ENCODE assay signal across 17 cellular contexts in genomic region chr2:10873171-10873570, GRCh38. TPM values are rescaled to one million over a fixed set of nuclear protein-coding genes. Genes with fewer than 3 reads are reported as not detected.
"Had no signal": no experiment of that assay in that cellular context is flagged by ENCODE, and none has a peak within 500 bp of the region (broad histone marks: within the 10 kb centered on the region; RNA-seq: fewer than 3 reads in every experiment).

No MANE protein-coding gene starts in this region.

- ATAC-seq: activated CD8-positive, alpha-beta T cell treated with anti-CD3 and anti-CD28 coated beads, Interleukin-2, amount 10 ng/mL, durations not matched to agents 7 days and 5 days; T-helper 17 cell had no signal

- H3K4me2 ChIP-seq: neural progenitor cell had no signal

- H3K27ac Mint-ChIP-seq: activated CD8-positive, alpha-beta T cell treated with anti-CD3 and anti-CD28 coated beads, Interleukin-2, amount 10 ng/mL, durations not matched to agents 7 days and 5 days; neural progenitor cell had no signal

- H3K36me3 ChIP-seq: adrenal gland, neural progenitor cell, tibial artery, vagina had no signal

- H3K36me3 Mint-ChIP-seq: neural progenitor cell had no signal

- H3K4me3 Mint-ChIP-seq: activated CD8-positive, alpha-beta T cell treated with anti-CD3 and anti-CD28 coated beads, Interleukin-2, amount 10 ng/mL, durations not matched to agents 7 days and 5 days; neural progenitor cell; T-helper 17 cell had no signal

- DNase-seq: activated CD4-positive, alpha-beta T cell treated with anti-CD3 and anti-CD28 coated beads for 1 hour; activated CD8-positive, alpha-beta memory T cell treated with anti-CD3 and anti-CD28 coated beads, Interleukin-2, amount 50 U/mL, for 48 hours; activated CD8-positive, alpha-beta T cell treated with anti-CD3 and anti-CD28 coated beads, Interleukin-2, amount 10 ng/mL, durations not matched to agents 7 days and 5 days; activated naive CD4-positive, alpha-beta T cell treated with anti-CD3 and anti-CD28 coated beads, Interleukin-2, amount 50 U/mL, for 16 hours; adrenal gland; central memory CD4-positive, alpha-beta T cell; effector CD4-positive, alpha-beta T cell; kidney; retina; T-helper 17 cell; tibial artery had no signal

- H3K27ac ChIP-seq: adrenal gland, coronary artery, neural progenitor cell, parathyroid adenoma, skin epidermis, tibial artery, vagina had no signal

- H3K27me3 ChIP-seq: adrenal gland, neural progenitor cell, vagina had no signal

- H3K79me2 ChIP-seq: parathyroid adenoma had no signal

- H3K4me3 ChIP-seq: adrenal gland, coronary artery, neural progenitor cell, skin epidermis, tibial artery, vagina had no signal

- H3K4me1 ChIP-seq: adrenal gland, neural progenitor cell, parathyroid adenoma, tibial artery, vagina had no signal

- H3K9ac ChIP-seq: neural progenitor cell, parathyroid adenoma had no signal

- H3K4me1 Mint-ChIP-seq: neural progenitor cell, T-helper 17 cell had no signal

RNA-seq across cellular contexts. Expression of gene KCNF1, which starts 38.6 kb away (rescaled TPM):
- total RNA-seq: activated CD8-positive, alpha-beta T cell treated with anti-CD3 and anti-CD28 coated beads, Interleukin-2, amount 10 ng/mL, durations not matched to agents 7 days and 5 days; T-helper 17 cell; vagina had no signal
- polyA plus RNA-seq: liver had no signal
